Comparison of ENCODE assay signal across 17 cellular contexts in genomic region chr4:26891867-26892266, GRCh38. TPM values are rescaled to one million over a fixed set of nuclear protein-coding genes. Genes with fewer than 3 reads are reported as not detected.
A peak's percentile ranks its signal among the peaks of the same experiment; 100 is the strongest.
DNase-seq lines count a peak whose midpoint lies in the region; ATAC-seq and TF ChIP-seq lines count a peak whose summit lies in the region.
"Had no signal": no experiment of that assay in that cellular context is flagged by ENCODE, and none has a peak within 500 bp of the region (broad histone marks: within the 10 kb centered on the region; RNA-seq: fewer than 3 reads in every experiment).

No MANE protein-coding gene starts in this region.

- H3K4me1 ChIP-seq in uterus: no peaks in the 10 kb centered on the region

- peaks cover 10 to 15% of the 10 kb centered on the region in 2 donors for H3K36me3 Mint-ChIP-seq in activated T-cell treated with anti-CD3 and anti-CD28 coated beads, Interleukin-2, amount 50 U/mL, for 72 hours (ENCODE audit: insufficient read depth in 2 of 2)
- H3K36me3 Mint-ChIP-seq in T-helper 17 cell (ENCODE audit: low read depth) (no peaks in the 10 kb centered on the region), mesothelial cell of epicardium (peaks cover 21% of the 10 kb centered on the region)
- peaks cover 6% of the 10 kb centered on the region for H3K36me3 Mint-ChIP-seq in central memory CD8-positive, alpha-beta T cell (ENCODE audit: insufficient read depth)
- peaks cover 24% of the 10 kb centered on the region for H3K36me3 Mint-ChIP-seq in stimulated activated memory B cell treated with anti-CD40 and anti-IgM and Interleukin-4, amounts not matched to agents 10 μg/mL and 1 μg/mL and 100 μg/mL, for 72 hours

- H3K27me3 ChIP-seq in uterus: no peaks in the 10 kb centered on the region

- TF ChIP-seq POLR2A in uterus (IDR thresholded peaks at IDR 0.05): no peak

- H3K9me3 Mint-ChIP-seq in activated T-cell treated with anti-CD3 and anti-CD28 coated beads, Interleukin-2, amount 50 U/mL, for 72 hours: peaks cover 4 to 6% of the 10 kb centered on the region in 2 donors
- no peaks in the 10 kb centered on the region for H3K9me3 Mint-ChIP-seq in central memory CD8-positive, alpha-beta T cell
- H3K9me3 Mint-ChIP-seq in stimulated activated memory B cell treated with anti-CD40 and anti-IgM and Interleukin-4, amounts not matched to agents 10 μg/mL and 1 μg/mL and 100 μg/mL, for 72 hours: no peaks in the 10 kb centered on the region
- H3K9me3 Mint-ChIP-seq in mesothelial cell of epicardium: peaks cover 17% of the 10 kb centered on the region

- no peaks in the 10 kb centered on the region for H3K27me3 Mint-ChIP-seq in activated T-cell treated with anti-CD3 and anti-CD28 coated beads, Interleukin-2, amount 50 U/mL, for 72 hours (ENCODE audit: low read depth)
- H3K27me3 Mint-ChIP-seq in T-helper 17 cell: no peaks in the 10 kb centered on the region
- no peaks in the 10 kb centered on the region for H3K27me3 Mint-ChIP-seq in central memory CD8-positive, alpha-beta T cell
- H3K27me3 Mint-ChIP-seq in stimulated activated memory B cell treated with anti-CD40 and anti-IgM and Interleukin-4, amounts not matched to agents 10 μg/mL and 1 μg/mL and 100 μg/mL, for 72 hours: no peaks in the 10 kb centered on the region
- no peaks in the 10 kb centered on the region for H3K27me3 Mint-ChIP-seq in mesothelial cell of epicardium (ENCODE audit: low read depth)

- peaks cover 48% of the 10 kb centered on the region for H3K4me1 Mint-ChIP-seq in activated T-cell treated with anti-CD3 and anti-CD28 coated beads, Interleukin-2, amount 50 U/mL, for 72 hours (ENCODE audit: low read depth)
- H3K4me1 Mint-ChIP-seq in T-helper 17 cell (peaks cover 36% of the 10 kb centered on the region), mesothelial cell of epicardium (no peaks in the 10 kb centered on the region)
- H3K4me1 Mint-ChIP-seq in central memory CD8-positive, alpha-beta T cell: peaks cover 49% of the 10 kb centered on the region
- peaks cover 44% of the 10 kb centered on the region for H3K4me1 Mint-ChIP-seq in stimulated activated memory B cell treated with anti-CD40 and anti-IgM and Interleukin-4, amounts not matched to agents 10 μg/mL and 1 μg/mL and 100 μg/mL, for 72 hours

- H3K27ac ChIP-seq in uterus: no peak overlapping the region
- H3K27ac ChIP-seq: C4-2B, GM23248 had no signal

- peak overlapping the region; percentile 74 for H3K27ac Mint-ChIP-seq in activated T-cell treated with anti-CD3 and anti-CD28 coated beads, Interleukin-2, amount 50 U/mL, for 72 hours
- H3K27ac Mint-ChIP-seq in T-helper 17 cell: peak overlapping the region; percentile 12
- H3K27ac Mint-ChIP-seq in central memory CD8-positive, alpha-beta T cell (ENCODE audit: low read depth): peak overlapping the region; percentile 88
- peak overlapping the region; percentile 76 for H3K27ac Mint-ChIP-seq in stimulated activated memory B cell treated with anti-CD40 and anti-IgM and Interleukin-4, amounts not matched to agents 10 μg/mL and 1 μg/mL and 100 μg/mL, for 72 hours
- H3K27ac Mint-ChIP-seq in mesothelial cell of epicardium: no peak overlapping the region

- ATAC-seq in activated T-cell treated with anti-CD3 and anti-CD28 coated beads, Interleukin-2, amount 50 U/mL, for 72 hours (replicated peaks in 1 of 2): no peak
- ATAC-seq in T-helper 17 cell: no peak
- ATAC-seq in central memory CD8-positive, alpha-beta T cell (replicated peaks; ENCODE audit: extremely low read depth, poor library complexity, severe bottlenecking): no peak
- no peak for ATAC-seq in stimulated activated memory B cell treated with anti-CD40 and anti-IgM and Interleukin-4, amounts not matched to agents 10 μg/mL and 1 μg/mL and 100 μg/mL, for 72 hours
- ATAC-seq in HG02884 (IDR thresholded peaks at IDR 0.05; ENCODE audit: unreplicated experiment): no peak

- H3K4me3 ChIP-seq in uterus: no peak overlapping the region
- H3K4me3 ChIP-seq: GM23248 had no signal

- H3K9me3 ChIP-seq in T-helper 17 cell (ENCODE audit: control insufficient read depth, low read length, poor library complexity, severe bottlenecking) (no peaks in the 10 kb centered on the region), uterus (no peaks in the 10 kb centered on the region)

- intact Hi-C loops in uterus (cut with DNase I; ENCODE audit: low total_unique reads): no loop called here

- TF ChIP-seq CTCF in mesothelial cell of epicardium (IDR thresholded peaks at IDR 0.05; ENCODE audit: unreplicated experiment) (no peak), uterus (IDR thresholded peaks at IDR 0.05) (no peak)

- no peaks in the 10 kb centered on the region for H3K36me3 ChIP-seq in uterus

- no peak overlapping the region for H3K4me3 Mint-ChIP-seq in activated T-cell treated with anti-CD3 and anti-CD28 coated beads, Interleukin-2, amount 50 U/mL, for 72 hours
- H3K4me3 Mint-ChIP-seq in T-helper 17 cell (no peak overlapping the region), mesothelial cell of epicardium (no peak overlapping the region)
- no peak overlapping the region for H3K4me3 Mint-ChIP-seq in central memory CD8-positive, alpha-beta T cell
- no peak overlapping the region for H3K4me3 Mint-ChIP-seq in stimulated activated memory B cell treated with anti-CD40 and anti-IgM and Interleukin-4, amounts not matched to agents 10 μg/mL and 1 μg/mL and 100 μg/mL, for 72 hours

- DNase-seq in activated T-cell treated with anti-CD3 and anti-CD28 coated beads, Interleukin-2, amount 50 U/mL, for 72 hours: no peak
- DNase-seq in activated T-cell treated with anti-CD3 and anti-CD28 coated beads, Interleukin-2, amount 50 U/mL, for 1 hour: no peak
- DNase-seq in T-helper 17 cell (no peak), mesothelial cell of epicardium (ENCODE audit: low spot score in 2 of 2, unreplicated experiment in 2 of 2) (no peak), uterus (no peak)
- DNase-seq in central memory CD8-positive, alpha-beta T cell (ENCODE audit: low spot score in 2 of 2): no peak
- DNase-seq: DMS79 treated with DMSO at 0.1 percent for 48 hours; GM23248; NCI-H146; NCI-H345; NCI-H526 treated with DMSO at 0.1 percent for 48 hours; NK-92 treated with Interleukin-12 subunit alpha and Interleukin-12 subunit beta, amount 100 ng/mL, for 24 hours; OCI-M1; RPMI8226 had no signal

RNA-seq across cellular contexts. Expression of gene STIM2, which starts 31.2 kb away (rescaled TPM):
- total RNA-seq in activated T-cell treated with anti-CD3 and anti-CD28 coated beads, Interleukin-2, amount 50 U/mL, for 72 hours: 10 to 100 TPM; 39.6 to 47.0 TPM
- total RNA-seq in T-helper 17 cell (10 to 100 TPM; 70.1 to 73.4 TPM), mesothelial cell of epicardium (51.0 to 52.9 TPM (median 52.5 TPM) in 3 replicates), uterus (10 to 100 TPM; 27.9 to 38.2 (median 29.4) TPM)
